Comparison of ENCODE assay signal across 25 cellular contexts in the genomic region with DNA sequence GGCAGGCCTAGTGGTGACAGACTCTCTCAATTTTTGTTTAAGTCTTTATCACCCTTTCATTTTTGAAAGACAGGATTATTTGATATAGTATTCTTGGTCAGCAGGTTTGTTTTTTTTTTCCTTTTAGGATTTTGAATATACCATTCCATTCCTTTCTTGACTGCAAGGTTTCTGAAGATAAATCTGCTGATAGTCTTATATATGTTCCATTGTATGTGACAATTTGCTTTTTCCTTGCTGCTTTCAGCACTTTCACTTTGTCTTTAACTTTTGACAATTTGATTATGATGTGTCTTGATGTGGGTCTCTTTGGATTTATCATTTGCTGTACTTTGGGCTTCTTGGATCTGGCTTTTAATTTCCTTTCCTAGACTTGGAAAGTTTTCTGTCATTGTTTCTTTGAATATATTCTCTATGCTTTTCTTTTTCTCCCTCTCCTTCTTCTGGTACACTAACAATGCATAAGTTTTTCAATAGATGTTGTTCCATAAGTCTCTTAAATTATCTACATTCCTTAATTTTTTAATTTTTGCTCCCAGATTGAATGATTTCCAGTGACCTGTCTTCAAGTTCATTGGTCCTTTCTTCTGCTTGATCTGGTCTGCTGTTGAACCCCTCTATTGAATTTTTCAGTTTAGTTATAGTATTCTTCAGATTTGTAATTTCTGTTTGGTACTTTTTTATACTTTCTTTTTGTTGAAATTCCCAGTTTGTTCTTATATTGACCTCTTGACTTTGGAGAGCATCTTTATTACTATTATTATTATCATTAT. TPM values are rescaled to one million over a fixed set of nuclear protein-coding genes. Genes with fewer than 3 reads are reported as not detected.
A peak's percentile ranks its signal among the peaks of the same experiment; 100 is the strongest.
DNase-seq lines count a peak whose midpoint lies in the region; ATAC-seq, FAIRE-seq and TF ChIP-seq lines count a peak whose summit lies in the region.
"Had no signal": no experiment of that assay in that cellular context is flagged by ENCODE, and none has a peak within 500 bp of the region (broad histone marks: within the 10 kb centered on the region; RNA-seq: fewer than 3 reads in every experiment).

No MANE protein-coding gene starts in this region.

- H2AFZ ChIP-seq in SK-N-SH (ENCODE audit: low read depth) (no peak overlapping the region), GM12878 (ENCODE audit: control insufficient read depth, low read depth, low read length) (no peak overlapping the region)
- H2AFZ ChIP-seq: GM23248 had no signal

- TF ChIP-seq CTCF in SK-N-SH (IDR thresholded peaks at IDR 0.05) (no peak), HEK293 (tag by site-specific recombination; IDR thresholded peaks at IDR 0.05) (no peak), GM12878 (IDR thresholded peaks at IDR 0.05 in 2 of 3, conservative IDR thresholded peaks at IDR 0.05 in 1 of 3; ENCODE audit: control insufficient read depth in 2 of 3, extremely low read depth in 1 of 3, insufficient read depth in 1 of 3, low read depth in 3 of 3, low read length in 3 of 3) (no peak), coronary artery (IDR thresholded peaks at IDR 0.05) (no peak)

- no peaks in the 10 kb centered on the region for H3K9me2 ChIP-seq in SK-N-SH

- ATAC-seq in SK-N-SH treated with all-trans-retinoic acid at 6 μM for 48 hours (no peak), GM12878 (no peak)
- no peak for ATAC-seq in stimulated activated naive CD8-positive, alpha-beta T cell treated with anti-CD3 and anti-CD28 coated beads, Interleukin-15, amount 100 ng/mL, for 72 hours
- ATAC-seq: CD8-positive, alpha-beta T cell had no signal

- peaks cover 28 to 52% of the 10 kb centered on the region in 2 donors for H3K9me3 Mint-ChIP-seq in stimulated activated naive CD8-positive, alpha-beta T cell treated with anti-CD3 and anti-CD28 coated beads, Interleukin-15, amount 100 ng/mL, for 72 hours

- peaks cover 0 to 28% of the 10 kb centered on the region in 2 experiments for H3K36me3 ChIP-seq in SK-N-SH (replicated peaks in 1 of 2; ENCODE audit: control insufficient read depth in 1 of 2, insufficient read depth in 2 of 2, low read length in 1 of 2)
- H3K36me3 ChIP-seq in HEK293 (ENCODE audit: control insufficient read depth in 2 of 2, insufficient read depth in 1 of 2, low read length in 2 of 2) = no peaks in the 10 kb centered on the region
- H3K36me3 ChIP-seq in GM12878 (ENCODE audit: control insufficient read depth in 2 of 2, insufficient read depth in 2 of 2, low read length in 1 of 2) = no peaks in the 10 kb centered on the region
- H3K36me3 ChIP-seq: BLaER1 had no signal

- FAIRE-seq in G401.6 (lab: Jason Lieb, UNC) (peak; percentile 11), GM12878 (lab: Jason Lieb, UNC) (peak; percentile 27)
- FAIRE-seq: A204.1, D721Med, GM12892, H1 had no signal

- H3K27me3 ChIP-seq in SK-N-SH (ENCODE audit: insufficient read depth) = no peaks in the 10 kb centered on the region
- H3K27me3 ChIP-seq in GM12878 (replicated peaks in 1 of 2; ENCODE audit: control insufficient read depth in 2 of 2, insufficient read depth in 2 of 2, low read length in 1 of 2) = no peaks in the 10 kb centered on the region
- H3K27me3 ChIP-seq: BLaER1 had no signal

- H3K4me3 Mint-ChIP-seq in stimulated activated naive CD8-positive, alpha-beta T cell treated with anti-CD3 and anti-CD28 coated beads, Interleukin-15, amount 100 ng/mL, for 72 hours = no peak overlapping the region
- H3K4me3 Mint-ChIP-seq: B cell; CD4-positive, CD25-positive, alpha-beta regulatory T cell; CD8-positive, alpha-beta T cell; H9 had no signal

- CTCF ChIA-PET in SK-N-SH (lab: Yijun Ruan, JAX) = no interaction called here
- CTCF ChIA-PET in HEK293 (lab: Yijun Ruan, JAX) = no interaction called here
- CTCF ChIA-PET in GM12878 (lab: Yijun Ruan, JAX) = no interaction called here

- in situ Hi-C loops in GM12878 (cut with MboI) = no loop called here

- TF ChIP-seq RAD21 in SK-N-SH (IDR thresholded peaks at IDR 0.05; ENCODE audit: low read length) (no peak), GM12878 (IDR thresholded peaks at IDR 0.05; ENCODE audit: insufficient read depth, low read depth, low read length) (no peak)

- POLR2A ChIA-PET in SK-N-SH (lab: Yijun Ruan, JAX) (no interaction called here), HEK293 (lab: Yijun Ruan, JAX) (no interaction called here), GM12878 (lab: Charles Lee) (no interaction called here)

- no peaks in the 10 kb centered on the region for H4K20me1 ChIP-seq in SK-N-SH (ENCODE audit: insufficient read depth)
- H4K20me1 ChIP-seq in GM12878 (ENCODE audit: control insufficient read depth, insufficient read depth) = no peaks in the 10 kb centered on the region
- H4K20me1 ChIP-seq: BLaER1 had no signal

- H3K27ac Mint-ChIP-seq in stimulated activated naive CD8-positive, alpha-beta T cell treated with anti-CD3 and anti-CD28 coated beads, Interleukin-15, amount 100 ng/mL, for 72 hours = no peak overlapping the region
- H3K27ac Mint-ChIP-seq: B cell; CD4-positive, CD25-positive, alpha-beta regulatory T cell; CD8-positive, alpha-beta T cell; H9 had no signal

- peaks cover 34% of the 10 kb centered on the region for H3K9me3 ChIP-seq in SK-N-SH
- H3K9me3 ChIP-seq in HEK293 (ENCODE audit: control insufficient read depth, insufficient read depth, low read depth, low read length) = no peaks in the 10 kb centered on the region
- peaks cover 4% of the 10 kb centered on the region; the same call in 2 of the 3 replicates for H3K9me3 ChIP-seq in GM12878 (replicated peaks; ENCODE audit: control insufficient read depth, insufficient read depth, low read length)

- H3K79me2 ChIP-seq in SK-N-SH (ENCODE audit: insufficient read depth) = no peaks in the 10 kb centered on the region
- no peaks in the 10 kb centered on the region for H3K79me2 ChIP-seq in GM12878 (ENCODE audit: control insufficient read depth, insufficient read depth, low read length)

- no TSS peak for BruUV-seq in GM12878 (replicated peaks; lab: Mats Ljungman, UMichigan)

- no peak overlapping the region for H3K9ac ChIP-seq in SK-N-SH
- no peak overlapping the region for H3K9ac ChIP-seq in GM12878 (ENCODE audit: control insufficient read depth, insufficient read depth, low read length)
- H3K9ac ChIP-seq: BLaER1, GM23248 had no signal

- RAD21 ChIA-PET in GM12878 (lab: Charles Lee; ENCODE audit: unreplicated experiment) = no interaction called here

- no peak for TF ChIP-seq EP300 in SK-N-SH (IDR thresholded peaks at IDR 0.05; ENCODE audit: borderline replicate concordance in 1 of 2, low read depth in 1 of 2, low read length in 1 of 2)
- TF ChIP-seq EP300 in GM12878 (IDR thresholded peaks at IDR 0.05; ENCODE audit: borderline replicate concordance in 1 of 2, control insufficient read depth in 1 of 2, low read depth in 2 of 2, low read length in 2 of 2) = no peak

- no peaks in the 10 kb centered on the region for H3K27me3 Mint-ChIP-seq in stimulated activated naive CD8-positive, alpha-beta T cell treated with anti-CD3 and anti-CD28 coated beads, Interleukin-15, amount 100 ng/mL, for 72 hours
- H3K27me3 Mint-ChIP-seq: B cell; CD4-positive, CD25-positive, alpha-beta regulatory T cell had no signal

- no peak overlapping the region for H3K4me3 ChIP-seq in SK-N-SH (ENCODE audit: low read depth in 2 of 2, low read length in 1 of 2)
- H3K4me3 ChIP-seq in HEK293 (ENCODE audit: low read depth, low read length) = no peak overlapping the region
- H3K4me3 ChIP-seq in GM12878 = no peak overlapping the region
- H3K4me3 ChIP-seq in coronary artery = no peak overlapping the region
- H3K4me3 ChIP-seq: BLaER1, GM23248 had no signal

- DNase-seq in SK-N-SH (no peak), GM12878 (ENCODE audit: low read depth, low spot score) (no peak), coronary artery (ENCODE audit: low spot score) (no peak)
- no peak for DNase-seq in stimulated activated naive CD8-positive, alpha-beta T cell treated with anti-CD3 and anti-CD28 coated beads, Interleukin-15, amount 100 ng/mL, for 72 hours
- DNase-seq in stimulated activated CD4-positive, alpha-beta T cell treated with anti-CD3 and anti-CD28 coated beads, Interleukin-15, amount 100 ng/mL, for 24 hours = no peak
- DNase-seq: Caco-2; CD4-positive, CD25-positive, alpha-beta regulatory T cell; CD8-positive, alpha-beta T cell; DMS 273 treated with DMSO at 0.1 percent for 48 hours; DMS79; EL; GF-D8; GM23248; H9 had no signal

- H3K4me1 Mint-ChIP-seq in stimulated activated naive CD8-positive, alpha-beta T cell treated with anti-CD3 and anti-CD28 coated beads, Interleukin-15, amount 100 ng/mL, for 72 hours = peaks cover 4% of the 10 kb centered on the region
- H3K4me1 Mint-ChIP-seq: B cell, H9 had no signal

- no peaks in the 10 kb centered on the region for H3K4me1 ChIP-seq in SK-N-SH (ENCODE audit: control insufficient read depth in 1 of 2, insufficient read depth in 2 of 2, low read depth in 1 of 2, low read length in 1 of 2)
- H3K4me1 ChIP-seq in HEK293 (ENCODE audit: control insufficient read depth, insufficient read depth, low read length) = no peaks in the 10 kb centered on the region
- H3K4me1 ChIP-seq in GM12878 (ENCODE audit: control insufficient read depth, insufficient read depth, low read length) = no peaks in the 10 kb centered on the region
- H3K4me1 ChIP-seq: BLaER1, Caco-2 had no signal

- peaks cover 12% of the 10 kb centered on the region for H3F3A ChIP-seq in SK-N-SH (replicated peaks; ENCODE audit: insufficient read depth)

- H3K4me2 ChIP-seq in SK-N-SH = no peak overlapping the region
- no peak overlapping the region for H3K4me2 ChIP-seq in GM12878 (ENCODE audit: control insufficient read depth, insufficient read depth)
- H3K4me2 ChIP-seq: BLaER1 had no signal

- SMC1A ChIA-PET in GM12878 (lab: Charles Lee; ENCODE audit: uncharacterized antibody, unreplicated experiment) = no interaction called here

- H3K27ac ChIP-seq in SK-N-SH (ENCODE audit: low read depth in 2 of 2, low read length in 1 of 2) (no peak overlapping the region), HEK293 (ENCODE audit: extremely low read depth, low read depth, low read length) (no peak overlapping the region), GM12878 (ENCODE audit: control insufficient read depth, insufficient read depth) (no peak overlapping the region), coronary artery (no peak overlapping the region)
- H3K27ac ChIP-seq: 22Rv1, BLaER1, C4-2B, GM23248 had no signal

- intact Hi-C loops in GM12878 (cut with micrococcal nuclease; ENCODE audit: unreplicated experiment) = no loop called here

- TF ChIP-seq POLR2A in GM12878 (IDR thresholded peaks at IDR 0.05; ENCODE audit: low read depth, low read length) = no peak

RNA-seq across cellular contexts. Expression of a gene that starts 14.6 kb away (rescaled TPM):
- polyA plus RNA-seq in SK-N-SH (2012; rRNA removed) = 40.1 and 47.6 TPM in 2 replicates
- 50.2 and 51.7 TPM in 2 replicates for polyA plus RNA-seq in SK-N-SH (2012; cell fraction: cytosol; rRNA removed)
- polyA plus RNA-seq in SK-N-SH (2012; cell fraction: nucleus; rRNA removed) = 30.3 and 51.1 TPM in 2 replicates
- total RNA-seq in GM12878 (2013; cell fraction: nucleolus; rRNA removed) = 49.0 and 55.4 TPM in 2 replicates
- 20.8 and 24.0 TPM in 2 replicates for total RNA-seq in GM12878 (2014; rRNA removed)
- 23.8 and 28.0 TPM in 2 replicates for total RNA-seq in GM12878 (2014; rRNA removed; fragmentation: Illumina TruSeq; extraction: Trizol)
- total RNA-seq in GM12878 (2021) = 55.0 and 56.9 TPM in 2 replicates
- polyA plus RNA-seq in GM12878 (2011; ENCODE audit: low read depth) = 8.7 TPM
- polyA plus RNA-seq in GM12878 (2011; rRNA removed) = 52.4 and 62.0 TPM in 2 replicates
- polyA plus RNA-seq in GM12878 (2011; cell fraction: cytosol; rRNA removed) = 34.4 and 35.7 TPM in 2 replicates
- polyA plus RNA-seq in GM12878 (2011; cell fraction: nucleus; rRNA removed) = 22.6 and 28.6 TPM in 2 replicates
- 17.5 and 17.6 TPM in 2 replicates for polyA plus RNA-seq in GM12878 (2012)
- polyA plus RNA-seq in GM12878 (2014; fragmentation: Illumina TruSeq; extraction: Trizol) = 38.7 and 45.2 TPM in 2 replicates
- 1 to 10 TPM; 2.9 to 3.0 TPM for polyA plus RNA-seq in GM12878 (2014; fragmentation: Nextera tagmentation; extraction: Ambion mirVana)
- 41.4 and 43.7 TPM in 2 replicates for polyA plus RNA-seq in GM12878 (2014; rRNA removed)
- 10 to 100 TPM; 39.4 to 42.1 TPM for polyA plus RNA-seq in GM12878 (2016; fragmentation: Nextera tagmentation; extraction: Ambion mirVana)
- 43.9 and 62.9 TPM in 2 replicates for polyA minus RNA-seq in GM12878 (2011; rRNA and poly(A)+ RNA removed)
- 13.4 and 18.0 TPM in 2 replicates for polyA minus RNA-seq in GM12878 (2011; cell fraction: cytosol; rRNA and poly(A)+ RNA removed)
- polyA minus RNA-seq in GM12878 (2011; cell fraction: nucleus; rRNA and poly(A)+ RNA removed) = 18.5 and 34.7 TPM in 2 replicates

RNA-seq across cellular contexts. Expression of a gene that starts 34.9 kb away (rescaled TPM):
- polyA plus RNA-seq in SK-N-SH (2012; rRNA removed) (13.7 and 18.2 TPM in 2 replicates), GM12878 (2011; rRNA removed) (19.0 and 26.6 TPM in 2 replicates), GM12878 (2014; fragmentation: Illumina TruSeq; extraction: Trizol) (31.8 and 41.4 TPM in 2 replicates), GM12878 (2014; fragmentation: Nextera tagmentation; extraction: Ambion mirVana) (10 to 100 TPM in 1 of 2 experiments, 1 to 10 TPM in 1; 8.8 to 11.4 TPM), GM12878 (2014; rRNA removed) (21.6 and 27.1 TPM in 2 replicates), GM12878 (2016; fragmentation: Nextera tagmentation; extraction: Ambion mirVana) (10 to 100 TPM; 35.9 to 40.4 TPM)
- 20.7 and 22.6 TPM in 2 replicates for polyA plus RNA-seq in SK-N-SH (2012; cell fraction: cytosol; rRNA removed)
- 6.3 and 14.1 TPM in 2 replicates for polyA plus RNA-seq in SK-N-SH (2012; cell fraction: nucleus; rRNA removed)
- 17.9 and 18.6 TPM in 2 replicates for total RNA-seq in GM12878 (2013; cell fraction: nucleolus; rRNA removed)
- total RNA-seq in GM12878 (2014; rRNA removed) (19.9 and 20.8 TPM in 2 replicates), GM12878 (2014; rRNA removed; fragmentation: Illumina TruSeq; extraction: Trizol) (20.9 and 23.1 TPM in 2 replicates), GM12878 (2021) (34.4 and 47.7 TPM in 2 replicates)
- 7.3 TPM for polyA plus RNA-seq in GM12878 (2011; ENCODE audit: low read depth)
- polyA plus RNA-seq in GM12878 (2011; cell fraction: cytosol; rRNA removed) = 9.0 and 9.6 TPM in 2 replicates
- 4.9 and 7.6 TPM in 2 replicates for polyA plus RNA-seq in GM12878 (2011; cell fraction: nucleus; rRNA removed)
- 11.2 and 13.3 TPM in 2 replicates for polyA plus RNA-seq in GM12878 (2012)
- polyA minus RNA-seq in GM12878 (2011; rRNA and poly(A)+ RNA removed) = 9.0 and 10.4 TPM in 2 replicates
- polyA minus RNA-seq in GM12878 (2011; cell fraction: cytosol; rRNA and poly(A)+ RNA removed) = 10.7 and 19.0 TPM in 2 replicates
- 5.8 and 6.3 TPM in 2 replicates for polyA minus RNA-seq in GM12878 (2011; cell fraction: nucleus; rRNA and poly(A)+ RNA removed)
